In genomic region chr5:140267559-140268018, GRCh38 we compare ENCODE assay signal across 15 cellular contexts. TPM values are rescaled to one million over a fixed set of nuclear protein-coding genes. Genes with fewer than 3 reads are reported as not detected.
DNase-seq lines count a peak whose midpoint lies in the region; ATAC-seq, FAIRE-seq and TF ChIP-seq lines count a peak whose summit lies in the region.
"Had no signal": no experiment of that assay in that cellular context is flagged by ENCODE, and none has a peak within 500 bp of the region (broad histone marks: within the 10 kb centered on the region; RNA-seq: fewer than 3 reads in every experiment).

No MANE protein-coding gene starts in this region.

- H2AFZ ChIP-seq in GM12878 (ENCODE audit: control insufficient read depth, low read depth, low read length) = no peak overlapping the region

- no peak for TF ChIP-seq POLR2A in GM12878 (IDR thresholded peaks at IDR 0.05; ENCODE audit: low read depth, low read length)

- H4K20me1 ChIP-seq in GM12878 (ENCODE audit: control insufficient read depth, insufficient read depth) = no peaks in the 10 kb centered on the region

- POLR2A ChIA-PET in GM12878 (lab: Charles Lee) = interaction anchor here (0.9 kb wide), 1 partner anchor 15 kb away, joined by 3 read pairs; no protein-coding TSS in a partner anchor
- POLR2A ChIA-PET in naive thymus-derived CD8-positive, alpha-beta T cell (lab: Charles Lee) = interaction anchor here (1.2 kb wide), 1 partner anchor 11 kb away, joined by 4 read pairs; no protein-coding TSS in a partner anchor

- WGBS in GM12878 (ENCODE audit: insufficient coverage, insufficient replicate concordance, low lambda C conversion rate, missing lambda C conversion rate) = 88% methylated on average over 9 of the region's 9 CpGs

- TF ChIP-seq RAD21 in GM12878 (IDR thresholded peaks at IDR 0.05; ENCODE audit: insufficient read depth, low read depth, low read length) = no peak

- H3K27me3 Mint-ChIP-seq in naive thymus-derived CD8-positive, alpha-beta T cell = no peaks in the 10 kb centered on the region
- H3K27me3 Mint-ChIP-seq: activated CD4-positive, alpha-beta memory T cell treated with anti-CD3 and anti-CD28 coated beads, Interleukin-2, amount 10 ng/mL, durations not matched to agents 7 days and 5 days had no signal

- intact Hi-C loops in GM12878 (cut with micrococcal nuclease; ENCODE audit: unreplicated experiment) = no loop called here

- H3K27ac ChIP-seq in KOPT-K1 (ENCODE audit: low read depth, low read length, poor library complexity, severe bottlenecking) (peak overlapping the region; percentile 46), GM12878 (ENCODE audit: control insufficient read depth, insufficient read depth) (no peak overlapping the region)
- H3K27ac ChIP-seq: tibial artery had no signal

- H3K9me3 ChIP-seq in KOPT-K1 (ENCODE audit: insufficient read depth, low read length, poor library complexity, severe bottlenecking) (peaks cover 36% of the 10 kb centered on the region), GM12878 (replicated peaks; ENCODE audit: control insufficient read depth, insufficient read depth, low read length) (no peaks in the 10 kb centered on the region)
- H3K9me3 ChIP-seq: tibial artery had no signal

- in situ Hi-C loops in GM12878 (cut with MboI) = no loop called here

- RAD21 ChIA-PET in GM12878 (lab: Charles Lee; ENCODE audit: unreplicated experiment) = interaction anchor here (1.2 to 2.2 kb wide), 2 partner anchors 23 to 27 kb away, joined by 3 to 6 read pairs; no protein-coding TSS in a partner anchor

- no peak overlapping the region for H3K9ac ChIP-seq in GM12878 (ENCODE audit: control insufficient read depth, insufficient read depth, low read length)

- H3K4me2 ChIP-seq in GM12878 (ENCODE audit: control insufficient read depth, insufficient read depth) = no peak overlapping the region

- no peak for TF ChIP-seq CTCF in GM12878 (IDR thresholded peaks at IDR 0.05 in 2 of 3, conservative IDR thresholded peaks at IDR 0.05 in 1 of 3; ENCODE audit: control insufficient read depth in 2 of 3, extremely low read depth in 1 of 3, insufficient read depth in 1 of 3, low read depth in 3 of 3, low read length in 3 of 3)

- peak; percentile 12; the same call in 1 of the 3 replicates for ATAC-seq in GM12878
- peak; percentile 8 to 28 for ATAC-seq in naive thymus-derived CD8-positive, alpha-beta T cell
- ATAC-seq in GM18909 (IDR thresholded peaks at IDR 0.05; ENCODE audit: poor library complexity, unreplicated experiment) = no peak

- no peak for FAIRE-seq in GM12878 (lab: Jason Lieb, UNC)
- FAIRE-seq: frontal cortex had no signal

- CTCF ChIA-PET in GM12878 (lab: Yijun Ruan, JAX) = interaction anchor here (0.9 to 2.0 kb wide), 7 partner anchors 23 to 96 kb away, joined by 3 to 8 read pairs (median 4); no protein-coding TSS in a partner anchor

- peak; percentile 20 for DNase-seq in NCI-H2227 treated with DMSO at 0.1 percent for 48 hours (lab: John Stamatoyannopoulos, UW)
- DNase-seq in NCI-H2227 (lab: John Stamatoyannopoulos, UW; ENCODE audit: unreplicated experiment) = no peak
- DNase-seq in GM12878 (ENCODE audit: low read depth, low spot score) = no peak
- DNase-seq in naive thymus-derived CD8-positive, alpha-beta T cell = no peak
- DNase-seq in NCI-H345 treated with DMSO at 0.1 percent for 48 hours (lab: John Stamatoyannopoulos, UW; ENCODE audit: unreplicated experiment) = no peak
- DNase-seq in NCI-H446 treated with DMSO at 0.1 percent for 48 hours (lab: John Stamatoyannopoulos, UW) = no peak
- DNase-seq: 8988T; activated CD4-positive, alpha-beta memory T cell treated with anti-CD3 and anti-CD28 coated beads, Interleukin-2, amount 10 ng/mL, durations not matched to agents 7 days and 5 days; NCI-H187 treated with DMSO at 0.1 percent for 48 hours; stimulated activated CD4-positive, alpha-beta T cell treated with anti-CD3 and anti-CD28 coated beads, Interleukin-12 subunit alpha, Interleukin-12 subunit beta, amount 100 ng/mL, for 4 hours; tibial artery had no signal

- no peak for TF ChIP-seq EP300 in GM12878 (IDR thresholded peaks at IDR 0.05; ENCODE audit: borderline replicate concordance in 1 of 2, control insufficient read depth in 1 of 2, low read depth in 2 of 2, low read length in 2 of 2)

- H3K79me2 ChIP-seq in GM12878 (ENCODE audit: control insufficient read depth, insufficient read depth, low read length) = peaks cover 11% of the 10 kb centered on the region

- H3K36me3 Mint-ChIP-seq in naive thymus-derived CD8-positive, alpha-beta T cell = peaks cover 0 to 8% (median 6%) of the 10 kb centered on the region in 3 donors

- H3K9me3 Mint-ChIP-seq in naive thymus-derived CD8-positive, alpha-beta T cell = no peaks in the 10 kb centered on the region
- H3K9me3 Mint-ChIP-seq: activated CD4-positive, alpha-beta memory T cell treated with anti-CD3 and anti-CD28 coated beads, Interleukin-2, amount 10 ng/mL, durations not matched to agents 7 days and 5 days; nephron had no signal

- H3K27me3 ChIP-seq in GM12878 (replicated peaks in 1 of 2; ENCODE audit: control insufficient read depth in 2 of 2, insufficient read depth in 2 of 2, low read length in 1 of 2) = no peaks in the 10 kb centered on the region
- H3K27me3 ChIP-seq: tibial artery had no signal

- no peak overlapping the region for H3K4me3 ChIP-seq in GM12878
- H3K4me3 ChIP-seq: tibial artery had no signal

- BruUV-seq in GM12878 (replicated peaks; lab: Mats Ljungman, UMichigan) = no TSS peak

- SMC1A ChIA-PET in GM12878 (lab: Charles Lee; ENCODE audit: uncharacterized antibody, unreplicated experiment) = interaction anchor here (0.6 to 1.8 kb wide), 5 partner anchors 13 to 226 kb away, joined by 3 to 4 read pairs (median 3); no protein-coding TSS in a partner anchor

- peaks cover 26 to 37% (median 33%) of the 10 kb centered on the region in 4 donors for H3K4me1 Mint-ChIP-seq in naive thymus-derived CD8-positive, alpha-beta T cell

- peak overlapping the region in 9 of 10 donors; percentile 44 to 78 (median 59) for H3K4me3 Mint-ChIP-seq in naive thymus-derived CD8-positive, alpha-beta T cell
- H3K4me3 Mint-ChIP-seq: activated CD4-positive, alpha-beta memory T cell treated with anti-CD3 and anti-CD28 coated beads, Interleukin-2, amount 10 ng/mL, durations not matched to agents 7 days and 5 days; nephron had no signal

- H3K4me1 ChIP-seq in GM12878 (ENCODE audit: control insufficient read depth, insufficient read depth, low read length) = peaks cover 15% of the 10 kb centered on the region

- peak overlapping the region in 7 of 10 donors; percentile 36 to 87 (median 67) for H3K27ac Mint-ChIP-seq in naive thymus-derived CD8-positive, alpha-beta T cell
- H3K27ac Mint-ChIP-seq: activated CD4-positive, alpha-beta memory T cell treated with anti-CD3 and anti-CD28 coated beads, Interleukin-2, amount 10 ng/mL, durations not matched to agents 7 days and 5 days had no signal

- H3K36me3 ChIP-seq in KOPT-K1 (ENCODE audit: insufficient read depth, low read length) (peaks cover 9% of the 10 kb centered on the region; the same call in 1 of the 2 replicates), GM12878 (ENCODE audit: control insufficient read depth in 2 of 2, insufficient read depth in 2 of 2, low read length in 1 of 2) (0 out of 4 replicates have a peak, but pooled peaks cover 0 to 2% of the 10 kb centered on the region in 2 experiments)
- H3K36me3 ChIP-seq: tibial artery had no signal

TF ChIP-seq in GM12878, 131 proteins besides CTCF, POLR2A, EP300 and RAD21:
- TF ChIP-seq HDAC6 (IDR thresholded peaks at IDR 0.05; ENCODE audit: unreplicated experiment) = no peak

RNA-seq across cellular contexts. Expression of gene PFDN1, which starts 35.3 kb away (rescaled TPM):
- total RNA-seq in GM12878 (2013; cell fraction: nucleolus; rRNA removed) = 35.6 and 38.4 TPM in 2 replicates
- total RNA-seq in GM12878 (2014; rRNA removed) = 79.9 and 86.9 TPM in 2 replicates
- total RNA-seq in GM12878 (2014; rRNA removed; fragmentation: Illumina TruSeq; extraction: Trizol) = 73.0 and 91.1 TPM in 2 replicates
- 58.5 and 62.9 TPM in 2 replicates for total RNA-seq in GM12878 (2021)
- polyA plus RNA-seq in GM12878 (2011; ENCODE audit: low read depth) = 28.9 TPM
- polyA plus RNA-seq in GM12878 (2011; rRNA removed) = 63.8 and 65.9 TPM in 2 replicates
- 98.8 and 102 TPM in 2 replicates for polyA plus RNA-seq in GM12878 (2011; cell fraction: cytosol; rRNA removed)
- polyA plus RNA-seq in GM12878 (2011; cell fraction: nucleus; rRNA removed) = 24.5 and 33.3 TPM in 2 replicates
- polyA plus RNA-seq in GM12878 (2012) = 85.5 and 118 TPM in 2 replicates
- polyA plus RNA-seq in GM12878 (2014; fragmentation: Illumina TruSeq; extraction: Trizol) = 150 and 190 TPM in 2 replicates
- polyA plus RNA-seq in GM12878 (2014; fragmentation: Nextera tagmentation; extraction: Ambion mirVana) = 100 to 1,000 TPM; 192 to 193 TPM
- 85.8 and 86.8 TPM in 2 replicates for polyA plus RNA-seq in GM12878 (2014; rRNA removed)
- polyA plus RNA-seq in GM12878 (2016; fragmentation: Nextera tagmentation; extraction: Ambion mirVana) = 100 to 1,000 TPM; 112 to 131 TPM
- 57.4 and 63.6 TPM in 2 replicates for polyA minus RNA-seq in GM12878 (2011; rRNA and poly(A)+ RNA removed)
- polyA minus RNA-seq in GM12878 (2011; cell fraction: cytosol; rRNA and poly(A)+ RNA removed) = 15.2 and 18.9 TPM in 2 replicates
- 10.6 and 13.1 TPM in 2 replicates for polyA minus RNA-seq in GM12878 (2011; cell fraction: nucleus; rRNA and poly(A)+ RNA removed)
- total RNA-seq in naive thymus-derived CD8-positive, alpha-beta T cell = 10 to 100 TPM; 24.8 to 30.0 TPM
- polyA plus RNA-seq in naive thymus-derived CD8-positive, alpha-beta T cell = 100 to 1,000 TPM; 120 to 132 (median 129) TPM
